30 cellular contexts compared by ENCODE assay signal in the genomic region with DNA sequence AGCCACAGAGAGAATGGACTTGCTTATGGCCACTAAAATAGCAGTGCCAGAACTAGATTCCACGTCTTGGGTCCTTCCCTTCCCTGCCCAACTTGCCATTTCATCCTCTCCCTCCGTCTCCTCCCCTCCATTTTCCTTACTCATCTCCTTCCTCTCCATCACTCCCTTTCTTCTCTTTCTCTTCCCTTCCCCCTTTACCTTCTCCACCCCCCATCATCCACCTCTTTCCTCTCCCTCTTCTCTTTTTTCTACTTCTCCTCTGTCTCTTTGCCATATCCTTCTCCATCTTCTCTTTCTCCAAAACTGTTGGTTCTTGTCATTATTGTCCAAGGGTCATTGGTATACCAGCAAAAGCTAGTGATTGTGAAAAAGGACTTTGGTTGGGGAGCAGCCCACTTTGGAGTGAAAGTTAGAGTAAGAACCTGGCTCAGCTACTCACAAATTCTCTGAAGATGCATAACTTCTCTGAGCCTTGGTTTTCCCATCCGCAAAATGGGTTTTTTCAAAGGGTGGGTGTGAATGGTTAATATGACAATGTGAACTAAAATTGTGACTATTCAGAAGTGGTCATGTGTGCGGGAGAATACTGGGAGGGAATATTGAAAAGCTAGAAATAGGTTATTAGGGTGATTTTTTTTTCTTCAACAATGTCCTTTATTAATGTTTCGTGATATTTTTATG.
"Had no signal": no experiment of that assay in that cellular context is flagged by ENCODE, and none has a peak within 500 bp of the region (broad histone marks: within the 10 kb centered on the region; RNA-seq: fewer than 3 reads in every experiment).

No MANE protein-coding gene starts in this region.

- DNase-seq: dermis blood vessel endothelial cell; effector memory CD8-positive, alpha-beta T cell; erythroblast; esophagus squamous epithelium; foreskin melanocyte; glutamatergic neuron; heart right ventricle; hippocampal formation; immature natural killer cell; islet precursor cell; kidney glomerular epithelial cell; mesenchymal stem cell; mucosa of descending colon; naive B cell; sigmoid colon; stimulated activated CD4-positive, alpha-beta T cell treated with anti-CD3 and anti-CD28 coated beads, Interleukin-2, amount 100 ng/mL, for 24 hours; stimulated activated CD4-positive, alpha-beta T cell treated with anti-CD3 and anti-CD28 coated beads, Interleukin-4, amount 100 ng/mL, for 24 hours; stimulated activated naive B cell treated with anti-CD40 and anti-IgM and Interleukin-4, amounts not matched to agents 10 μg/mL and 1 μg/mL and 100 μg/mL, for 72 hours; transverse colon; upper lobe of right lung; uterus had no signal

- H3K27me3 ChIP-seq: right atrium auricular region, sigmoid colon, transverse colon, upper lobe of right lung, uterus had no signal

- H3K27ac Mint-ChIP-seq: effector memory CD8-positive, alpha-beta T cell; immature natural killer cell; mesothelial cell of epicardium; natural killer cell treated with Interleukin-12 subunit alpha and Interleukin-12 subunit beta and Interleukin-15 and Interleukin-18, amount 100 ng/mL, for 72 hours; stimulated activated naive B cell treated with anti-CD40 and anti-IgM and Interleukin-4, amounts not matched to agents 10 μg/mL and 1 μg/mL and 100 μg/mL, for 72 hours; stimulated activated naive CD8-positive, alpha-beta T cell treated with anti-CD3 and anti-CD28 coated beads, Interleukin-15, Interleukin-2, amounts not matched to agents 100 ng/mL and 50 ng/mL, for 24 hours had no signal

- H3K9me3 Mint-ChIP-seq: effector memory CD8-positive, alpha-beta T cell; immature natural killer cell; mesothelial cell of epicardium; natural killer cell treated with Interleukin-12 subunit alpha and Interleukin-12 subunit beta and Interleukin-15 and Interleukin-18, amount 100 ng/mL, for 72 hours; stimulated activated naive B cell treated with anti-CD40 and anti-IgM and Interleukin-4, amounts not matched to agents 10 μg/mL and 1 μg/mL and 100 μg/mL, for 72 hours; stimulated activated naive CD8-positive, alpha-beta T cell treated with anti-CD3 and anti-CD28 coated beads, Interleukin-15, Interleukin-2, amounts not matched to agents 100 ng/mL and 50 ng/mL, for 24 hours had no signal

- H3K4me3 ChIP-seq: coronary artery, esophagus squamous epithelium, heart right ventricle, lung, mucosa of descending colon, prostate gland, right atrium auricular region, sigmoid colon, transverse colon, upper lobe of right lung, uterus had no signal

- H3K4me1 Mint-ChIP-seq: mesothelial cell of epicardium had no signal

- H3K36me3 ChIP-seq: esophagus squamous epithelium, heart right ventricle, prostate gland, right atrium auricular region, sigmoid colon, transverse colon, upper lobe of right lung, uterus had no signal

- H3K4me3 Mint-ChIP-seq: effector memory CD8-positive, alpha-beta T cell; immature natural killer cell; mesothelial cell of epicardium; naive B cell; natural killer cell treated with Interleukin-12 subunit alpha and Interleukin-12 subunit beta and Interleukin-15 and Interleukin-18, amount 100 ng/mL, for 72 hours; neural crest cell; stimulated activated naive B cell treated with anti-CD40 and anti-IgM and Interleukin-4, amounts not matched to agents 10 μg/mL and 1 μg/mL and 100 μg/mL, for 72 hours; stimulated activated naive CD8-positive, alpha-beta T cell treated with anti-CD3 and anti-CD28 coated beads, Interleukin-15, Interleukin-2, amounts not matched to agents 100 ng/mL and 50 ng/mL, for 24 hours had no signal

- H3K4me1 ChIP-seq: esophagus squamous epithelium, heart right ventricle, prostate gland, right atrium auricular region, sigmoid colon, transverse colon, upper lobe of right lung, uterus had no signal

- H3K27ac ChIP-seq: coronary artery, esophagus squamous epithelium, heart right ventricle, prostate gland, right atrium auricular region, sigmoid colon, transverse colon, upper lobe of right lung, uterus had no signal

- ATAC-seq: effector memory CD8-positive, alpha-beta T cell; heart right ventricle; left lobe of liver; mucosa of descending colon; natural killer cell treated with Interleukin-12 subunit alpha and Interleukin-12 subunit beta and Interleukin-15 and Interleukin-18, amount 100 ng/mL, for 72 hours; upper lobe of right lung had no signal

- H3K9me3 ChIP-seq: esophagus squamous epithelium, heart right ventricle, mucosa of descending colon, prostate gland, right atrium auricular region, sigmoid colon, transverse colon, upper lobe of right lung, uterus had no signal

- H3K36me3 Mint-ChIP-seq: immature natural killer cell; mesothelial cell of epicardium; naive B cell; natural killer cell treated with Interleukin-12 subunit alpha and Interleukin-12 subunit beta and Interleukin-15 and Interleukin-18, amount 100 ng/mL, for 72 hours had no signal

- H3K27me3 Mint-ChIP-seq: effector memory CD8-positive, alpha-beta T cell; naive B cell; stimulated activated naive B cell treated with anti-CD40 and anti-IgM and Interleukin-4, amounts not matched to agents 10 μg/mL and 1 μg/mL and 100 μg/mL, for 72 hours; stimulated activated naive CD8-positive, alpha-beta T cell treated with anti-CD3 and anti-CD28 coated beads, Interleukin-15, Interleukin-2, amounts not matched to agents 100 ng/mL and 50 ng/mL, for 24 hours had no signal
